Comparison of ENCODE assay signal across 14 cellular contexts in the genomic region with DNA sequence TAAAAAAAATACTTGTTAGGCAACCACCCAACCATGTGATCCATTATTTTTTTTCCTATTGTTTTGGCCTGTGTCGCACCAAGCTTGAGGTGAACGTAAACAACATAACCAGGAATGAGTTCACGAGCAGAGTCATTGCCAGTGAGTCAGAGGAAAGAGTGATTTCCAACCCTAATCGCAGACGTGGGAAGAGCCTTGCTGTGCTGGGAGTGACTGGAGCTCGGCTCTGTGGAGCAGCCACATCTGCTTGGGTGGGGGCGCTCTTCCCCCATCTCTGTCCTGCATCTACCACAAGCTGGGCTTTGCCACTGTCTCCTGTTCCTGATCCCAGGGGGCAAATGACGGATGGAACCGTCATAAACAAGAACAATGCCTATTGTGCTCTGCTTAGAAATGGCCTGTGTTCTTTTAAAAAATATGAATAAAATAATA.
DNase-seq lines count a peak whose midpoint lies in the region; ATAC-seq and TF ChIP-seq lines count a peak whose summit lies in the region.
"Had no signal": no experiment of that assay in that cellular context is flagged by ENCODE, and none has a peak within 500 bp of the region (broad histone marks: within the 10 kb centered on the region; RNA-seq: fewer than 3 reads in every experiment).

No MANE protein-coding gene starts in this region.

- H3K27ac Mint-ChIP-seq in T-helper 17 cell, result no peak overlapping the region
- H3K27ac Mint-ChIP-seq in naive thymus-derived CD8-positive, alpha-beta T cell, result no peak overlapping the region

- POLR2A ChIA-PET in BJ (lab: Charles Lee), result no interaction called here
- POLR2A ChIA-PET in naive thymus-derived CD8-positive, alpha-beta T cell (lab: Charles Lee), result no interaction called here

- no peaks in the 10 kb centered on the region for H3K36me3 Mint-ChIP-seq in T-helper 17 cell (ENCODE audit: low read depth)
- no peaks in the 10 kb centered on the region for H3K36me3 Mint-ChIP-seq in naive thymus-derived CD8-positive, alpha-beta T cell

- H3K4me3 Mint-ChIP-seq in T-helper 17 cell, result no peak overlapping the region
- no peak overlapping the region for H3K4me3 Mint-ChIP-seq in naive thymus-derived CD8-positive, alpha-beta T cell

- WGBS in mesodermal cell (ENCODE audit: insufficient coverage in 2 of 2), 2 experiments, result 51 to 57% methylated on average over 5 to 8 of the region's 9 CpGs

- no peak overlapping the region for H3K4me3 ChIP-seq in BJ (ENCODE audit: low read depth, low read length)
- no peak overlapping the region for H3K4me3 ChIP-seq in mesodermal cell (ENCODE audit: extremely low read depth, insufficient read depth, low read length, poor library complexity, severe bottlenecking)
- H3K4me3 ChIP-seq: right atrium auricular region had no signal

- H3K36me3 ChIP-seq in BJ (ENCODE audit: control insufficient read depth, insufficient read depth, low read length) (no peaks in the 10 kb centered on the region), mesodermal cell (ENCODE audit: control insufficient read depth, insufficient read depth, low read length) (no peaks in the 10 kb centered on the region)
- H3K36me3 ChIP-seq: right atrium auricular region had no signal

- H3K9me3 ChIP-seq in mesodermal cell (ENCODE audit: control insufficient read depth, low read length) (no peaks in the 10 kb centered on the region), T-helper 17 cell (ENCODE audit: control insufficient read depth, low read length, poor library complexity, severe bottlenecking) (no peaks in the 10 kb centered on the region)
- H3K9me3 ChIP-seq: right atrium auricular region had no signal

- H3K27me3 ChIP-seq in BJ (ENCODE audit: control insufficient read depth, insufficient read depth, low read length), result no peaks in the 10 kb centered on the region
- H3K27me3 ChIP-seq: right atrium auricular region had no signal

- peaks cover 11% of the 10 kb centered on the region for H3K27me3 Mint-ChIP-seq in T-helper 17 cell
- H3K27me3 Mint-ChIP-seq in naive thymus-derived CD8-positive, alpha-beta T cell, result peaks cover 9 to 28% (median 11%) of the 10 kb centered on the region in 5 donors

- DNase-seq in BJ (ENCODE audit: low read depth) (peak; percentile 90), NCI-H1930 (lab: John Stamatoyannopoulos, UW) (peak; percentile 39 to 43), dermis microvascular lymphatic vessel endothelial cell (ENCODE audit: low read depth in 2 of 2) (peak; percentile 9 to 25), T-helper 17 cell (no peak), SHP77 treated with DMSO at 0.1 percent for 48 hours (lab: John Stamatoyannopoulos, UW) (no peak)
- no peak for DNase-seq in stimulated activated CD4-positive, alpha-beta T cell treated with anti-CD3 and anti-CD28 coated beads, Interleukin-15, amount 100 ng/mL, for 24 hours
- no peak for DNase-seq in naive thymus-derived CD8-positive, alpha-beta T cell
- DNase-seq: cortex of kidney, DND-41, KBM-7, kidney, T-helper 1 cell had no signal

- H3K27ac ChIP-seq in mesodermal cell (ENCODE audit: low read depth, low read length, severe bottlenecking), result peak overlapping the region; percentile 46
- H3K27ac ChIP-seq: right atrium auricular region had no signal

- no peaks in the 10 kb centered on the region for H3K4me1 ChIP-seq in mesodermal cell (ENCODE audit: control insufficient read depth, insufficient read depth, low read length, poor library complexity, severe bottlenecking)
- H3K4me1 ChIP-seq: right atrium auricular region had no signal

- CTCF ChIA-PET in BJ (lab: Yijun Ruan, JAX), result interaction anchor here (0.9 to 1.7 kb wide), 10 partner anchors 9 to 284 kb away, joined by 3 to 7 read pairs (median 4); no protein-coding TSS in a partner anchor

- no peaks in the 10 kb centered on the region for H3K4me1 Mint-ChIP-seq in T-helper 17 cell
- H3K4me1 Mint-ChIP-seq in naive thymus-derived CD8-positive, alpha-beta T cell, result peaks cover 0 to 2% (median 0%) of the 10 kb centered on the region in 4 donors

- TF ChIP-seq CTCF in BJ (IDR thresholded peaks at IDR 0.05; ENCODE audit: insufficient read depth, low read depth, low read length), result peak; percentile 35; the same call in 1 of the 2 replicates

- H3K9me3 Mint-ChIP-seq in naive thymus-derived CD8-positive, alpha-beta T cell, result peaks cover 0 to 12% (median 0%) of the 10 kb centered on the region in 9 donors

- ATAC-seq in T-helper 17 cell, result no peak
- ATAC-seq in naive thymus-derived CD8-positive, alpha-beta T cell, result no peak

Comparison
In these comparisons a context has a peak if more than half of its experiments do, and no peak if none do; other contexts are left out.
1. DNase-seq: peak in BJ (single experiment), NCI-H1930 (2 of 2) and dermis microvascular lymphatic vessel endothelial cell (2 of 2); none in T-helper 17 cell (0 of 3), stimulated activated CD4-positive, alpha-beta T cell treated with anti-CD3 and anti-CD28 coated beads, Interleukin-15, amount 100 ng/mL, for 24 hours (single experiment), naive thymus-derived CD8-positive, alpha-beta T cell (0 of 10) and SHP77 treated with DMSO at 0.1 percent for 48 hours (single experiment).